In the genomic region with DNA sequence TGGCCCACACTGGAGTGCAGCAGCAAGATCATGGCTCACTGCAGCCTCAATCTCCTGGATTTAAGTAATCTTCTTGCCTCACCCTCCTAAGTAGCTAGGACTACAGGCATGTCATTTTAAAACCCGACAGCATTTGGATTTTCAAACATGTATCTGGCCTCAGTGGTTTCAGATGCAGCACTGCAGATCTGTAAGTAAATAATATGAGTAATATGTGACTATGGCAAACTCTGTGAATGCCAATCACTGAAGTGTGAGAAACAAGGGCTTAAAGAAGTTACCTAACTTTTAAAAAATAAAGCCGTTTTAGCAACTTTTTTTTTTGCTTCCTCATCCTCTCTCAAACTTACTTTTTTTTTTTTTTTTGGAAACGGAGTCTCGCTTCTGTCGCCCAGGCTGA, we compare ENCODE assay signal across 22 cellular contexts. TPM values are rescaled to one million over a fixed set of nuclear protein-coding genes. Genes with fewer than 3 reads are reported as not detected.
DNase-seq lines count a peak whose midpoint lies in the region; ATAC-seq, FAIRE-seq and TF ChIP-seq lines count a peak whose summit lies in the region.
"Had no signal": no experiment of that assay in that cellular context is flagged by ENCODE, and none has a peak within 500 bp of the region (broad histone marks: within the 10 kb centered on the region; RNA-seq: fewer than 3 reads in every experiment).

No MANE protein-coding gene starts in this region.

- no peaks in the 10 kb centered on the region for H3K9me2 ChIP-seq in PC-9 (ENCODE audit: insufficient read depth)

- no TSS peak for BruUV-seq in PC-9 (replicated peaks; lab: Mats Ljungman, UMichigan)

- no peaks in the 10 kb centered on the region for H3K27me3 ChIP-seq in PC-9 (ENCODE audit: insufficient read depth, low read depth)
- no peaks in the 10 kb centered on the region for H3K27me3 ChIP-seq in bronchial epithelial cell (ENCODE audit: control insufficient read depth, insufficient read depth, low read length)
- H3K27me3 ChIP-seq in thyroid gland: no peaks in the 10 kb centered on the region
- H3K27me3 ChIP-seq: BE2C had no signal

- H3K4me3 ChIP-seq in A549 (no peak overlapping the region), PC-9 (no peak overlapping the region), bronchial epithelial cell (ENCODE audit: low read depth, low read length) (no peak overlapping the region), thyroid gland (replicated peaks in 1 of 3) (no peak overlapping the region)
- H3K4me3 ChIP-seq: HAP-1 had no signal

- H3F3A ChIP-seq in PC-9 (ENCODE audit: insufficient read depth, low read depth): peaks cover 51% of the 10 kb centered on the region

- FAIRE-seq in A549 (lab: Jason Lieb, UNC): no peak
- FAIRE-seq in bronchial epithelial cell (lab: Jason Lieb, UNC): no peak
- FAIRE-seq: D721Med, G401.6, GM12892, H1 had no signal

- no peaks in the 10 kb centered on the region for H3K9me3 ChIP-seq in A549
- H3K9me3 ChIP-seq in PC-9 (ENCODE audit: insufficient read depth, low read depth): no peaks in the 10 kb centered on the region
- no peaks in the 10 kb centered on the region for H3K9me3 ChIP-seq in thyroid gland
- H3K9me3 ChIP-seq: BE2C, HAP-1 had no signal

- no peak for TF ChIP-seq EP300 in A549 (IDR thresholded peaks at IDR 0.05)

- peaks cover 47% of the 10 kb centered on the region for H3K79me2 ChIP-seq in PC-9 (ENCODE audit: low read depth)

- DNase-seq in A549 (ENCODE audit: low read depth in 1 of 2, low spot score in 1 of 2) (no peak), PC-9 (peak in 1 of 2 experiments; percentile 43), bronchial epithelial cell (ENCODE audit: low read depth) (peak; percentile 34), kidney tubule cell (ENCODE audit: low spot score) (peak; percentile 59), thyroid gland (no peak), chondrocyte (ENCODE audit: low spot score) (no peak)
- DNase-seq: BE2C; CD4-positive, alpha-beta memory T cell; DMS153; DMS79 treated with DMSO at 0.1 percent for 48 hours; EL; HFFc6 had no signal

- peak overlapping the region; percentile 90 to 96 for H3K27ac ChIP-seq in A549
- H3K27ac ChIP-seq in PC-9: peak overlapping the region; percentile 23; the same call in 1 of the 2 replicates
- no peak overlapping the region for H3K27ac ChIP-seq in thyroid gland
- H3K27ac ChIP-seq: 22Rv1 had no signal

- no peak overlapping the region for H3K4me2 ChIP-seq in A549
- no peak overlapping the region for H3K4me2 ChIP-seq in PC-9

- H3K36me3 ChIP-seq in PC-9 (ENCODE audit: low read depth) (peaks cover 47% of the 10 kb centered on the region), bronchial epithelial cell (ENCODE audit: control insufficient read depth, insufficient read depth, low read length) (peaks cover 1% of the 10 kb centered on the region), thyroid gland (peaks cover 0 to 2% of the 10 kb centered on the region in 2 donors)

- no peak for TF ChIP-seq RAD21 in A549 (conservative IDR thresholded peaks at IDR 0.05 in 1 of 2, IDR thresholded peaks at IDR 0.05 in 1 of 2)

- intact Hi-C loops in PC-9 (cut with micrococcal nuclease; ENCODE audit: unreplicated experiment) (loop anchor here (5.0 kb wide), 1 partner anchor 141 kb away; no protein-coding TSS in a partner anchor), thyroid gland (cut with DNase I) (no loop called here)

- peaks cover 8% of the 10 kb centered on the region for H3K36me3 Mint-ChIP-seq in chondrocyte (ENCODE audit: low read depth)

- H3K4me3 Mint-ChIP-seq in chondrocyte (ENCODE audit: unreplicated experiment): no peak overlapping the region
- H3K4me3 Mint-ChIP-seq: CD4-positive, alpha-beta memory T cell; HFFc6; IgD-negative memory B cell had no signal

- no peak for ATAC-seq in A549
- ATAC-seq in HG03571 (IDR thresholded peaks at IDR 0.05; ENCODE audit: unreplicated experiment): no peak
- ATAC-seq in HG03521 (IDR thresholded peaks at IDR 0.05; ENCODE audit: unreplicated experiment): no peak

- POLR2A ChIA-PET in A549 (lab: Yijun Ruan, JAX) (interaction anchor here (0.7 kb wide), 1 partner anchor 12 kb away, joined by 5 read pairs; no protein-coding TSS in a partner anchor), PC-9 (lab: Charles Lee; ENCODE audit: unreplicated experiment) (no interaction called here)

- H3K4me1 Mint-ChIP-seq in chondrocyte (ENCODE audit: low read depth): peaks cover 28% of the 10 kb centered on the region

- no peaks in the 10 kb centered on the region for H3K27me3 Mint-ChIP-seq in chondrocyte (ENCODE audit: low read depth)
- H3K27me3 Mint-ChIP-seq: CD4-positive, alpha-beta memory T cell; IgD-negative memory B cell had no signal

- H3K4me1 ChIP-seq in A549 (peaks cover 67% of the 10 kb centered on the region), PC-9 (replicated peaks; ENCODE audit: insufficient read depth) (peaks cover 41% of the 10 kb centered on the region), thyroid gland (peaks cover 14 to 18% of the 10 kb centered on the region in 2 donors)
- H3K4me1 ChIP-seq: BE2C had no signal

- CTCF ChIA-PET in A549 (lab: Yijun Ruan, JAX) (interaction anchor here (0.6 to 4.8 kb wide), 6 partner anchors 10 to 147 kb away, joined by 3 to 28 read pairs (median 6); a partner anchor contains a TSS), PC-9 (lab: Charles Lee) (no interaction called here)

- H3K9me3 Mint-ChIP-seq in chondrocyte (ENCODE audit: low read depth): no peaks in the 10 kb centered on the region
- H3K9me3 Mint-ChIP-seq: CD4-positive, alpha-beta memory T cell; HFFc6; IgD-negative memory B cell had no signal

- TF ChIP-seq POLR2A in A549 (IDR thresholded peaks at IDR 0.05; ENCODE audit: low read length) (no peak), thyroid gland (IDR thresholded peaks at IDR 0.05) (no peak)

- no peak overlapping the region for H2AFZ ChIP-seq in PC-9

- TF ChIP-seq CTCF in A549 (IDR thresholded peaks at IDR 0.05) (no peak), PC-9 (conservative IDR thresholded peaks at IDR 0.05) (no peak), bronchial epithelial cell (IDR thresholded peaks at IDR 0.05; ENCODE audit: insufficient read depth, low read length, severe bottlenecking) (no peak), thyroid gland (IDR thresholded peaks at IDR 0.05) (no peak), chondrocyte (IDR thresholded peaks at IDR 0.05) (no peak)

- H3K27ac Mint-ChIP-seq in chondrocyte (ENCODE audit: unreplicated experiment): no peak overlapping the region
- H3K27ac Mint-ChIP-seq: CD4-positive, alpha-beta memory T cell; HFFc6; IgD-negative memory B cell had no signal

- WGBS in A549 (ENCODE audit: missing lambda C conversion rate): 72% methylated on average over 5 of the region's 5 CpGs
- WGBS in thyroid gland, 2 donors: 94 to 96% methylated on average over 5 of the region's 5 CpGs

- no peaks in the 10 kb centered on the region for H4K20me1 ChIP-seq in PC-9 (ENCODE audit: insufficient read depth)

TF ChIP-seq in A549, 52 proteins besides CTCF, POLR2A, EP300 and RAD21:
- TF ChIP-seq EHF (CRISPR knock-in tag; IDR thresholded peaks at IDR 0.05): no peak
- TF ChIP-seq, protein P1, sequence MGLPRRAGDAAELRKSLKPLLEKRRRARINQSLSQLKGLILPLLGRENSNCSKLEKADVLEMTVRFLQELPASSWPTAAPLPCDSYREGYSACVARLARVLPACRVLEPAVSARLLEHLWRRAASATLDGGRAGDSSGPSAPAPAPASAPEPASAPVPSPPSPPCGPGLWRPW (IDR thresholded peaks at IDR 0.05): no peak
- TF ChIP-seq POLR2AphosphoS2 (conservative IDR thresholded peaks at IDR 0.05; ENCODE audit: low read length): no peak
- no peak for TF ChIP-seq NR3C1 (IDR thresholded peaks at IDR 0.05)
- TF ChIP-seq JUN (IDR thresholded peaks at IDR 0.05): no peak
- no peak for TF ChIP-seq HDAC2 (IDR thresholded peaks at IDR 0.05)
- TF ChIP-seq ZSCAN20 (CRISPR knock-in tag; IDR thresholded peaks at IDR 0.05): no peak
- no peak for TF ChIP-seq TFCP2L1 (CRISPR knock-in tag; IDR thresholded peaks at IDR 0.05)
- no peak for TF ChIP-seq CBX8 (IDR thresholded peaks at IDR 0.05)
- no peak for TF ChIP-seq HOXA7 (CRISPR knock-in tag; IDR thresholded peaks at IDR 0.05)
- no peak for TF ChIP-seq JUNB (IDR thresholded peaks at IDR 0.05)
- no peak for TF ChIP-seq RNF2 (IDR thresholded peaks at IDR 0.05; ENCODE audit: borderline replicate concordance, low read depth)
- no peak for TF ChIP-seq ZNF302 (CRISPR knock-in tag; IDR thresholded peaks at IDR 0.05)

RNA-seq across cellular contexts. Expression of a gene that starts 11.9 kb away (rescaled TPM):
- 97.5 and 102 TPM in 2 replicates for polyA plus RNA-seq in A549 (2011; rRNA removed)
- polyA plus RNA-seq in A549 (2012; cell fraction: cytosol; rRNA removed): 20.9 and 24.1 TPM in 2 replicates
- polyA plus RNA-seq in A549 (2012; cell fraction: nucleus; rRNA removed): 5.6 and 10.8 TPM in 2 replicates
- 57.9 to 63.8 TPM (median 58.7 TPM) in 3 replicates for polyA plus RNA-seq in A549 (2017; fragmentation: RNase III; extraction: RNeasy Plus Mini Kit Qiagen cat#74134 plus additional on column Dnase treatment)
- 19.5 and 21.5 TPM in 2 replicates for polyA minus RNA-seq in A549 (2011; rRNA and poly(A)+ RNA removed)
- 93.4 and 125 TPM in 2 replicates for total RNA-seq in PC-9 (2021)
- total RNA-seq in bronchial epithelial cell: 46.6 and 56.7 TPM in 2 replicates
- 10 to 100 TPM; 46.2 to 64.4 (median 53.6) TPM for total RNA-seq in thyroid gland
- total RNA-seq in chondrocyte: 16.4 to 25.5 TPM (median 19.7 TPM) in 3 replicates

RNA-seq across cellular contexts. Expression of a gene that starts 19.7 kb away (rescaled TPM):
- polyA plus RNA-seq in A549 (2011; rRNA removed) (0.03 TPM in 2 replicates), A549 (2017; fragmentation: RNase III; extraction: RNeasy Plus Mini Kit Qiagen cat#74134 plus additional on column Dnase treatment) (0.07 to 0.10 TPM (median 0.09 TPM) in 3 replicates)
- polyA plus RNA-seq in A549 (2012; cell fraction: cytosol; rRNA removed): 0.01 TPM in 2 replicates
- polyA plus RNA-seq in A549 (2012; cell fraction: nucleus; rRNA removed): 0.01 TPM in 1 of 2 replicates, not detected in the other
- polyA minus RNA-seq in A549 (2011; rRNA and poly(A)+ RNA removed): 0.05 and 0.12 TPM in 2 replicates
- total RNA-seq in PC-9 (2021) (0.11 and 0.43 TPM in 2 replicates), bronchial epithelial cell (under 0.01 TPM in 1 of 2 replicates, not detected in the other), thyroid gland (10 to 100 TPM; 19.5 to 63.2 (median 24.6) TPM), chondrocyte (4.8 to 58.3 TPM (median 57.8 TPM) in 3 replicates)
- total RNA-seq: HT-29 had no signal

Comparison
In these comparisons a context has a peak if more than half of its experiments do, and no peak if none do; other contexts are left out.
1. DNase-seq: peak in bronchial epithelial cell (single experiment) and kidney tubule cell (single experiment); none in A549 (0 of 2), thyroid gland (0 of 2) and chondrocyte (single experiment).
2. H3K27ac ChIP-seq: peak in A549 (2 of 2) and PC-9 (single experiment); none in thyroid gland (0 of 3).